In the genomic region with DNA sequence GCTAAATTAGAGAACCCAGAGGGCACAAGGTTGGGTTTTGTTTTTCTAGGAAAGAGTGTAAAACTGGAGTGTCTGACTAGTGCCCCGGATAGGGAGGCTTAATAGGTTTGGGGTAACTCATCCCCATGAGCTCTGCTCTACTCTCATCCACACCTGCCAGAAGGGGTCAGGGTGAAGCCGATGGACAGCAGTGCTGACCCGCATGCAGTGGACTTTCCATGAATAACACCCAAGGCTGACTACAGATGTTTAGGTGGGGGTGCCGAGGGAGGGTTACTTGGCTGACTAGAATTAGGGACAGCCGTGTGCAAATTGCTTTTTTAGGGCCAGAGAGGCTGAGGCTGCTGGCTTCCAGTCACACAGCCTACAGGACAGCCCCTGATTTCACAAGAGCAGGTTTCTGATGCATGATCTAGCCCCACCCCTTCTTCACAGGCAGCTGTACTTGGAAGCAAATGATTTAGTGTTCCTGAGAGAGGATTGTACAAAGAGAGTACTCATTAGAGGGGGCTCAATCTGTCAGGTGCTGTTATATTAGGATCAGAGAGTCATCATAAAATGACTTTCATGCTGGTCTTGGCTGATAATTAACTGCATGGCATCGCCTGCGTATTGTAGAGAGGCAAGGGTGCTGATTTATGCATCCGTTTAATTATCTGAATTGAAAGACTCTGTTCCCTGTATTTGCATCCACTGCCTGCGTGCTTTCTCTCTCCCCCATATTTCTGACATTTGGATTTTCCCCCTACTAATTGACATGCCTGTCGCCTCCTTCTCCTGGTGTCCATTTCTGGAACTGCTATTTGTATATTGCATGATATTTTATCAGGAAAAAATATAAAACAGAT, we compare ENCODE assay signal across 9 cellular contexts. TPM values are rescaled to one million over a fixed set of nuclear protein-coding genes. Genes with fewer than 3 reads are reported as not detected.
DNase-seq lines count a peak whose midpoint lies in the region; ATAC-seq and TF ChIP-seq lines count a peak whose summit lies in the region.
"Had no signal": no experiment of that assay in that cellular context is flagged by ENCODE, and none has a peak within 500 bp of the region (broad histone marks: within the 10 kb centered on the region; RNA-seq: fewer than 3 reads in every experiment).

No MANE protein-coding gene starts in this region.

- H3K27me3 ChIP-seq in RWPE2 (ENCODE audit: insufficient read depth, poor library complexity, severe bottlenecking) = no peaks in the 10 kb centered on the region

- intact Hi-C loops in sciatic nerve (cut with DNase I) = no loop called here

- ATAC-seq in RWPE2 (ENCODE audit: low read depth) (peak; percentile 17), sciatic nerve (peak; percentile 52), GM21390 (IDR thresholded peaks at IDR 0.05; ENCODE audit: unreplicated experiment) (no peak), HG02970 (IDR thresholded peaks at IDR 0.05; ENCODE audit: low FRiP score, unreplicated experiment) (no peak)

- no peak for DNase-seq in HFF-Myc (ENCODE audit: extremely low read depth, low read depth)
- no peak for DNase-seq in RWPE2 (ENCODE audit: low spot score)
- peak; percentile 67 for DNase-seq in fibroblast of pulmonary artery (ENCODE audit: low read depth)
- no peak for DNase-seq in sciatic nerve (ENCODE audit: low spot score)
- no peak for DNase-seq in mesenteric fat pad (ENCODE audit: low spot score)
- DNase-seq in NCI-H1048 (lab: John Stamatoyannopoulos, UW) = no peak
- DNase-seq: NCI-H2029 had no signal

- peaks cover 35% of the 10 kb centered on the region for H3K4me1 ChIP-seq in RWPE2 (ENCODE audit: insufficient read depth, poor library complexity, severe bottlenecking)

- H3K4me3 ChIP-seq in HFF-Myc (replicated peaks; ENCODE audit: low read depth, low read length) (no peak overlapping the region), RWPE2 (ENCODE audit: severe bottlenecking) (no peak overlapping the region), fibroblast of pulmonary artery (replicated peaks; ENCODE audit: low read depth, low read length) (no peak overlapping the region)

- peak; percentile 39 for TF ChIP-seq CTCF in HFF-Myc (IDR thresholded peaks at IDR 0.05; ENCODE audit: low read depth, low read length, missing control alignments)
- no peak for TF ChIP-seq CTCF in RWPE2 (IDR thresholded peaks at IDR 0.05; ENCODE audit: poor library complexity, severe bottlenecking)
- peak; percentile 55 for TF ChIP-seq CTCF in fibroblast of pulmonary artery (IDR thresholded peaks at IDR 0.05; ENCODE audit: low read length, missing control alignments)

- H3K36me3 ChIP-seq in RWPE2 (ENCODE audit: low read depth) = peaks cover 98% of the 10 kb centered on the region

- no peaks in the 10 kb centered on the region for H3K9me3 ChIP-seq in RWPE2 (ENCODE audit: severe bottlenecking)

- H3K27ac ChIP-seq in RWPE2 (ENCODE audit: poor library complexity, severe bottlenecking) = peak overlapping the region; percentile 75

RNA-seq across cellular contexts. Expression of a gene that starts 9.5 kb away (rescaled TPM):
- total RNA-seq in sciatic nerve = 40.4 TPM
- 1.00 TPM for total RNA-seq in mesenteric fat pad

Comparison
In these comparisons a context has a peak if more than half of its experiments do, and no peak if none do; other contexts are left out.
1. ATAC-seq: peak in RWPE2 (single experiment) and sciatic nerve (single experiment); none in GM21390 (single experiment) and HG02970 (single experiment).
2. RNA of a gene that starts 9.5 kb away (total RNA-seq): 40.4 TPM in sciatic nerve (single experiment); 1.00 TPM in mesenteric fat pad (single experiment); every median in the first group is over 10 times any median in the second.